In the genomic region with DNA sequence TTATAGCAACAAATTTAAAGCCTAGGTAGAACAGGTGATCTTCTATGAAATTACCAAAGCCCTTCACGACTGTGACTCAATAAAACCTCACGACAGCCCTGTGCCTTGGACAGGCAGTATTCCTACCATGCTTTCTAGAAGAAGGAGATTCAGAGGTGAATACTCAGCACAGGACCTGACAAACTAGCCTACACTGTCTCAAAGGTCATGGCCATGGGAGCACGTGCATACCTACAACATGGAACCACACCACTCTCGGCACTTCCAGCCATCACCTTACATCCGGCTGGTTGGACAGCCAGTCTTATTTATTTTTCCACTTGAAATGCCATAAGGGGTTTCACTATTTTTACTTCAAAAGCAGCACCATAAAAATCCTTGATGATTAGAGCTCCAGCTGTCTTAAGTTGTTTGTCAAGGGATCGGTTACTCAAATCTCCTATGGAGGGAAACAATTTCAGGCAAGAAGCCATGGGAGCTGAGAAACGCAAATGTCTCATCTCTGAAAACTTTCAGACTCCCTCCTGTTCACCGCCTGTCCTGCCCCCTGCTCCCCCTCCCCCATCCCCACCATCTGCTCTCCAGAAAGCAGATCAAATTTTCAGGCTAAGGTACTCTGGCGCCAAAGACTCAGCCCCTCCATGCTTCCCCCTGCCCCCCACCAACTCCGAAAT, we compare ENCODE assay signal across 15 cellular contexts. TPM values are rescaled to one million over a fixed set of nuclear protein-coding genes. Genes with fewer than 3 reads are reported as not detected.
A peak's percentile ranks its signal among the peaks of the same experiment; 100 is the strongest.
DNase-seq lines count a peak whose midpoint lies in the region; ATAC-seq and TF ChIP-seq lines count a peak whose summit lies in the region.
"Had no signal": no experiment of that assay in that cellular context is flagged by ENCODE, and none has a peak within 500 bp of the region (broad histone marks: within the 10 kb centered on the region; RNA-seq: fewer than 3 reads in every experiment).

No MANE protein-coding gene starts in this region.

- POLR2A ChIA-PET in activated CD4-positive, alpha-beta T cell treated with anti-CD3 and anti-CD28 coated beads for 36 hours (lab: Charles Lee), result no interaction called here

- in situ Hi-C loops in gastrocnemius medialis (cut with MboI; ENCODE audit: low sequenced_read_pairs in 4 of 4), result no loop called here

- H3K36me3 Mint-ChIP-seq in activated CD4-positive, alpha-beta T cell treated with anti-CD3 and anti-CD28 coated beads for 36 hours (ENCODE audit: low read depth), result peaks cover 12% of the 10 kb centered on the region

- CTCF ChIA-PET in activated CD4-positive, alpha-beta T cell treated with anti-CD3 and anti-CD28 coated beads for 36 hours (lab: Charles Lee), result no interaction called here

- ATAC-seq in gastrocnemius medialis (peak; percentile 55 to 59), GM21423 (IDR thresholded peaks at IDR 0.05; ENCODE audit: unreplicated experiment) (no peak)
- no peak for ATAC-seq in activated CD4-positive, alpha-beta T cell treated with anti-CD3 and anti-CD28 coated beads for 36 hours

- H3K9me3 ChIP-seq in gastrocnemius medialis, result no peaks in the 10 kb centered on the region
- H3K9me3 ChIP-seq: upper lobe of left lung had no signal

- no peak for TF ChIP-seq POLR2A in gastrocnemius medialis (IDR thresholded peaks at IDR 0.05)

- no peak overlapping the region for H3K4me3 Mint-ChIP-seq in activated CD4-positive, alpha-beta T cell treated with anti-CD3 and anti-CD28 coated beads for 36 hours
- H3K4me3 Mint-ChIP-seq: CD8-positive, alpha-beta memory T cell had no signal

- H3K27ac ChIP-seq in gastrocnemius medialis (peak overlapping the region; percentile 98 to 100 (median 98)), caudate nucleus (ENCODE audit: low read depth, low read length) (no peak overlapping the region)
- H3K27ac ChIP-seq: epithelial cell of prostate, parathyroid adenoma, upper lobe of left lung had no signal

- no peaks in the 10 kb centered on the region for H3K9me3 Mint-ChIP-seq in activated CD4-positive, alpha-beta T cell treated with anti-CD3 and anti-CD28 coated beads for 36 hours (ENCODE audit: low read depth)
- H3K9me3 Mint-ChIP-seq: CD8-positive, alpha-beta memory T cell had no signal

- H3K4me3 ChIP-seq in gastrocnemius medialis, result no peak overlapping the region
- H3K4me3 ChIP-seq: upper lobe of left lung had no signal

- H3K4me1 Mint-ChIP-seq in activated CD4-positive, alpha-beta T cell treated with anti-CD3 and anti-CD28 coated beads for 36 hours, result peaks cover 6% of the 10 kb centered on the region

- no peaks in the 10 kb centered on the region for H3K27me3 Mint-ChIP-seq in activated CD4-positive, alpha-beta T cell treated with anti-CD3 and anti-CD28 coated beads for 36 hours
- H3K27me3 Mint-ChIP-seq: CD8-positive, alpha-beta memory T cell had no signal

- intact Hi-C loops in gastrocnemius medialis (cut with DNase I; ENCODE audit: low total_unique reads), result no loop called here
- intact Hi-C loops in activated CD4-positive, alpha-beta T cell treated with anti-CD3 and anti-CD28 coated beads for 36 hours (cut with DNase I, micrococcal nuclease), result no loop called here

- DNase-seq in EL (peak; percentile 31), NCI-H524 (lab: John Stamatoyannopoulos, UW) (peak; percentile 98 to 99), fibroblast of peridontal ligament (ENCODE audit: extremely low read depth) (peak; percentile 90), gastrocnemius medialis (no peak), caudate nucleus (lab: John Stamatoyannopoulos, UW) (no peak), GM10266 (ENCODE audit: extremely low spot score) (no peak)
- no peak for DNase-seq in activated CD4-positive, alpha-beta T cell treated with anti-CD3 and anti-CD28 coated beads for 36 hours
- DNase-seq: aorta; CD8-positive, alpha-beta memory T cell; kidney glomerular epithelial cell had no signal

- peaks cover 75 to 82% of the 10 kb centered on the region in 2 donors for H3K4me1 ChIP-seq in gastrocnemius medialis
- H3K4me1 ChIP-seq: parathyroid adenoma had no signal

- H3K36me3 ChIP-seq in gastrocnemius medialis, result peaks cover 0 to 55% of the 10 kb centered on the region in 2 donors

- no peaks in the 10 kb centered on the region for H3K27me3 ChIP-seq in gastrocnemius medialis
- H3K27me3 ChIP-seq: upper lobe of left lung had no signal

- no peak overlapping the region for H3K27ac Mint-ChIP-seq in activated CD4-positive, alpha-beta T cell treated with anti-CD3 and anti-CD28 coated beads for 36 hours

- TF ChIP-seq CTCF in gastrocnemius medialis (IDR thresholded peaks at IDR 0.05 in 4 of 5, conservative IDR thresholded peaks at IDR 0.05 in 1 of 5) (no peak), GM10266 (IDR thresholded peaks at IDR 0.05; ENCODE audit: control insufficient read depth, insufficient read depth, low read depth, missing control alignments) (no peak)

RNA-seq across cellular contexts. Expression of gene NNAT, which starts 4.2 kb away (rescaled TPM):
- total RNA-seq in gastrocnemius medialis, result 1 to 10 TPM in 3 of 4 donors, not detected in 1; 1.2 to 4.4 (median 2.4) TPM
- under 1 TPM; 0.42 to 0.91 TPM for total RNA-seq in activated CD4-positive, alpha-beta T cell treated with anti-CD3 and anti-CD28 coated beads for 36 hours
- total RNA-seq: T-helper 2 cell treated with Interferon-gamma antibody and Interleukin-4, amounts not matched to agents 100 ng/mL and 5 ng/mL, for 36 hours had no signal

RNA-seq across cellular contexts. Expression of gene BLCAP, which starts 10.8 kb away (rescaled TPM):
- total RNA-seq in gastrocnemius medialis, result 100 to 1,000 TPM; 222 to 583 (median 280) TPM
- total RNA-seq in activated CD4-positive, alpha-beta T cell treated with anti-CD3 and anti-CD28 coated beads for 36 hours, result 10 to 100 TPM; 17.7 to 18.6 TPM

Comparison
In these comparisons a context has a peak if more than half of its experiments do, and no peak if none do; other contexts are left out.
1. DNase-seq: peak in EL (single experiment), NCI-H524 (2 of 2) and fibroblast of peridontal ligament (single experiment); none in gastrocnemius medialis (0 of 2), caudate nucleus (0 of 61), GM10266 (single experiment) and activated CD4-positive, alpha-beta T cell treated with anti-CD3 and anti-CD28 coated beads for 36 hours (single experiment).
2. ATAC-seq: peak in gastrocnemius medialis (2 of 2); none in activated CD4-positive, alpha-beta T cell treated with anti-CD3 and anti-CD28 coated beads for 36 hours (single experiment) and GM21423 (single experiment).
3. RNA of gene BLCAP, which starts 10.8 kb away (total RNA-seq): 222 to 583 TPM in gastrocnemius medialis; 17.7 to 18.6 TPM in activated CD4-positive, alpha-beta T cell treated with anti-CD3 and anti-CD28 coated beads for 36 hours; every median in the first group is over 10 times any median in the second.